In the genomic region with DNA sequence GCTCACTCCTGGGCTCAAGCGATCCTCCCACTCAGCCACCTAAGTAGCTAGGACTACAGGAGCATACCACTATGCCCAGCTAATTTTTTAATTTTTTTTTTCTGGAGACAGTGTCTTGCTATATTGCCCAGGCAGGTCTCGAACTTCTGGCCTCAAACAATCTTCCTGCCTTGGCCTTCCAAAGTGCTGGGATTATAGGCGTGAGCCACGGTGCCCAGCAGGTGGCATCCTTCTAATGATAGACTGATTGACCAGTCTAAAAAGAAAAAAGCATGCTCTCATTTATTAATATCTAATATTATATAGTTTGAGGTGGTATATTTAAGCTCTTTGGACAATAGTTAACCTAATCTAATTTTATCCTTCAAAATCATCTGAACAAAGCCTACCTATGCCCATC, we compare ENCODE assay signal across 8 cellular contexts.
DNase-seq lines count a peak whose midpoint lies in the region; ATAC-seq, FAIRE-seq and TF ChIP-seq lines count a peak whose summit lies in the region.
"Had no signal": no experiment of that assay in that cellular context is flagged by ENCODE, and none has a peak within 500 bp of the region (broad histone marks: within the 10 kb centered on the region; RNA-seq: fewer than 3 reads in every experiment).

No MANE protein-coding gene starts in this region.

- no peaks in the 10 kb centered on the region for H3K9me3 ChIP-seq in DND-41 (ENCODE audit: insufficient read depth, low read length, severe bottlenecking)
- no peaks in the 10 kb centered on the region for H3K9me3 ChIP-seq in WERI-Rb-1 (ENCODE audit: severe bottlenecking)
- H3K9me3 ChIP-seq in lower lobe of right lung: no peaks in the 10 kb centered on the region

- intact Hi-C loops in lower lobe of right lung (cut with DNase I): no loop called here

- H3K4me2 ChIP-seq in DND-41 (ENCODE audit: insufficient read depth, low read length): no peak overlapping the region

- H3K27ac ChIP-seq in DND-41 (ENCODE audit: low read length) (no peak overlapping the region), WERI-Rb-1 (no peak overlapping the region), lower lobe of right lung (no peak overlapping the region)

- H3K4me1 ChIP-seq in DND-41 (ENCODE audit: insufficient read depth, low read length) (no peaks in the 10 kb centered on the region), lower lobe of right lung (no peaks in the 10 kb centered on the region)

- FAIRE-seq in GM19239 (lab: Jason Lieb, UNC): peak; percentile 14
- FAIRE-seq: endometrium had no signal

- TF ChIP-seq CTCF in DND-41 (IDR thresholded peaks at IDR 0.05; ENCODE audit: borderline replicate concordance, extremely low read depth, low read length, poor library complexity, severe bottlenecking): peak; percentile 37
- TF ChIP-seq CTCF in WERI-Rb-1 (IDR thresholded peaks at IDR 0.05; ENCODE audit: low read depth, low read length): peak; percentile 38; the same call in 1 of the 2 replicates
- TF ChIP-seq CTCF in lower lobe of right lung (IDR thresholded peaks at IDR 0.05): peak; percentile 27

- H3K4me3 ChIP-seq in DND-41 (ENCODE audit: low read depth in 1 of 2, low read length in 2 of 2): no peak overlapping the region
- no peak overlapping the region for H3K4me3 ChIP-seq in WERI-Rb-1 (ENCODE audit: low read depth, low read length)
- no peak overlapping the region for H3K4me3 ChIP-seq in lower lobe of right lung

- no peak overlapping the region for H2AFZ ChIP-seq in DND-41 (ENCODE audit: low read depth, low read length)

- DNase-seq in DND-41: peak; percentile 13
- no peak for DNase-seq in GM19239 (ENCODE audit: insufficient read length, low spot score)
- DNase-seq in WERI-Rb-1: peak; percentile 69
- DNase-seq in lower lobe of right lung: peak; percentile 47
- DNase-seq in SKM-1 treated with dmso at 0.1 percent for 144 hours (lab: John Stamatoyannopoulos, UW; ENCODE audit: unreplicated experiment): no peak
- DNase-seq in kidney glomerular epithelial cell (lab: John Stamatoyannopoulos, UW): no peak

- no peaks in the 10 kb centered on the region for H3K36me3 ChIP-seq in DND-41 (ENCODE audit: insufficient read depth, low read length)
- H3K36me3 ChIP-seq in WERI-Rb-1: no peaks in the 10 kb centered on the region
- H3K36me3 ChIP-seq in lower lobe of right lung: no peaks in the 10 kb centered on the region

- no peaks in the 10 kb centered on the region for H3K27me3 ChIP-seq in DND-41 (ENCODE audit: insufficient read depth, low read length, poor library complexity)
- no peaks in the 10 kb centered on the region for H3K27me3 ChIP-seq in WERI-Rb-1 (ENCODE audit: insufficient read depth, low read depth, severe bottlenecking)
- H3K27me3 ChIP-seq in lower lobe of right lung (ENCODE audit: low read depth): no peaks in the 10 kb centered on the region

- no peaks in the 10 kb centered on the region for H3K79me2 ChIP-seq in DND-41 (ENCODE audit: insufficient read depth, low read length)

- no peak overlapping the region for H3K9ac ChIP-seq in DND-41 (ENCODE audit: low read depth, low read length)

- H4K20me1 ChIP-seq in DND-41 (ENCODE audit: insufficient read depth, low read length): no peaks in the 10 kb centered on the region

- ATAC-seq in DND-41 (ENCODE audit: insufficient read depth, low read depth): no peak
- no peak for ATAC-seq in lower lobe of right lung
- no peak for ATAC-seq in HG03135 (IDR thresholded peaks at IDR 0.05; ENCODE audit: unreplicated experiment)

Comparison
In these comparisons a context has a peak if more than half of its experiments do, and no peak if none do; other contexts are left out.
1. DNase-seq: peak in DND-41 (single experiment), WERI-Rb-1 (single experiment) and lower lobe of right lung (single experiment); none in GM19239 (single experiment), SKM-1 treated with dmso at 0.1 percent for 144 hours (single experiment) and kidney glomerular epithelial cell (single experiment).
2. Peak in every context shown above with its lines, with median percentiles within 50 percentile points of each other: CTCF ChIP-seq.